6 cellular contexts compared by ENCODE assay signal in genomic region chr16:1469141-1469540, GRCh38. TPM values are rescaled to one million over a fixed set of nuclear protein-coding genes. Genes with fewer than 3 reads are reported as not detected.
"Had no signal": no experiment of that assay in that cellular context is flagged by ENCODE, and none has a peak within 500 bp of the region (broad histone marks: within the 10 kb centered on the region; RNA-seq: fewer than 3 reads in every experiment).

No MANE protein-coding gene starts in this region.

RNA-seq across cellular contexts. Expression of gene PTX4, which starts 19.6 kb away (rescaled TPM):
- total RNA-seq: M059J, OCI-LY7, SK-MEL-5 had no signal
- polyA plus RNA-seq: SK-N-SH had no signal

RNA-seq across cellular contexts. Expression of gene CCDC154, which starts 24.8 kb away (rescaled TPM):
- total RNA-seq: HT-29, M059J, PC-3 had no signal

RNA-seq across cellular contexts. Expression of gene PERCC1, which starts 38.3 kb away (rescaled TPM):
- total RNA-seq: HT-29, M059J, OCI-LY7, PC-3, SK-MEL-5 had no signal
- polyA plus RNA-seq: SK-N-SH had no signal
